26 cellular contexts compared by ENCODE assay signal in genomic region chr1:219539645-219540254, GRCh38.
"Had no signal": no experiment of that assay in that cellular context is flagged by ENCODE, and none has a peak within 500 bp of the region (broad histone marks: within the 10 kb centered on the region; RNA-seq: fewer than 3 reads in every experiment).

No MANE protein-coding gene starts in this region.

- H3K9ac ChIP-seq: SK-N-SH had no signal

- H3K4me1 ChIP-seq: adrenal gland, Peyer's patch had no signal

- H3K4me2 ChIP-seq: SK-N-SH had no signal

- FAIRE-seq: colon had no signal

- DNase-seq: activated CD4-positive, alpha-beta T cell treated with anti-CD3 and anti-CD28 coated beads for 36 hours; activated CD4-positive, alpha-beta T cell treated with anti-CD3 and anti-CD28 coated beads, Interleukin-2, amount 50 U/mL, for 1 hour; activated CD8-positive, alpha-beta memory T cell treated with anti-CD3 and anti-CD28 coated beads, Interleukin-2, amount 50 U/mL, for 48 hours; activated CD8-positive, alpha-beta T cell treated with anti-CD3 and anti-CD28 coated beads for 36 hours; activated naive CD4-positive, alpha-beta T cell treated with anti-CD3 and anti-CD28 coated beads, Interleukin-2, amount 50 U/mL, for 16 hours; activated naive CD8-positive, alpha-beta T cell treated with anti-CD3 and anti-CD28 coated beads, Interleukin-2, amount 10 ng/mL, durations not matched to agents 7 days and 5 days; activated T-cell treated with anti-CD3 and anti-CD28 coated beads, Interleukin-2, amount 50 U/mL, for 1 hour; adrenal gland; anterior cingulate cortex; cerebellar nuclear complex; MM.1S; NCI-H1105 treated with DMSO at 0.1 percent for 48 hours; NCI-H146; NCI-H187 treated with DMSO at 0.1 percent for 48 hours; NCI-H2081 treated with DMSO at 0.1 percent for 48 hours; NCI-H2227 treated with DMSO at 0.1 percent for 48 hours; NCI-H526 treated with DMSO at 0.1 percent for 48 hours; NCI-H82; Peyer's patch; Right ventricle myocardium superior; SJCRH30; SK-N-SH; T-helper 1 cell; WERI-Rb-1 had no signal

- H3K27ac ChIP-seq: adrenal gland, Peyer's patch, RWPE1, SJCRH30, WERI-Rb-1 had no signal

- H3K4me3 ChIP-seq: adrenal gland, Peyer's patch, SJCRH30 had no signal

- H3K27me3 ChIP-seq: adrenal gland, Peyer's patch, SJCRH30 had no signal

- H3K9me3 ChIP-seq: adrenal gland, Peyer's patch, SJCRH30, SK-N-SH had no signal

- H3K36me3 ChIP-seq: adrenal gland, Peyer's patch, SJCRH30, WERI-Rb-1 had no signal

- ATAC-seq: activated CD4-positive, alpha-beta T cell treated with anti-CD3 and anti-CD28 coated beads for 36 hours; activated CD8-positive, alpha-beta T cell treated with anti-CD3 and anti-CD28 coated beads for 36 hours had no signal
